Comparison of ENCODE assay signal across 13 cellular contexts in the genomic region with DNA sequence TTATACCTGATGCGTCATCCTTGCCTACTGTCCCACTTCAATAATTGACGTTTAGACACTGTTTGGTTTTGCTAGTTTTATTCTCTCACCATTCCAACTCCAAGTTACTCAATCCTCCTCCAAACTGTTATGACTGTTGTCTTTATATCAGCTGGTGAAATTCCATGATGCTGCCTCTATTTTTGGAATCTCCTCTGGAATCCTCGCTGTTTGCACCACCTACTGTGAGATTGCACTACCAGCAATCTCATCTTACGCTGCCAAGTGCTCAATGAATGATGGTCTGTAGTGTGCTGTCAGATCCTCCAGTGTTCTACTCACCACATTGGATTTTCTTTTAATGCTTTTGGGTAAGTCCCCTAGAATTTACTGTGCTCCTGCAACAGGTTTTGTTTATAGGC. TPM values are rescaled to one million over a fixed set of nuclear protein-coding genes. Genes with fewer than 3 reads are reported as not detected.
DNase-seq lines count a peak whose midpoint lies in the region; ATAC-seq, FAIRE-seq and TF ChIP-seq lines count a peak whose summit lies in the region.
"Had no signal": no experiment of that assay in that cellular context is flagged by ENCODE, and none has a peak within 500 bp of the region (broad histone marks: within the 10 kb centered on the region; RNA-seq: fewer than 3 reads in every experiment).

No MANE protein-coding gene starts in this region.

- CTCF ChIA-PET in HepG2 (lab: Yijun Ruan, JAX; ENCODE audit: low intra/inter-chr PET ratio, low total read pairs), result no interaction called here

- H3K36me3 ChIP-seq in right atrium auricular region (no peaks in the 10 kb centered on the region), mesenchymal stem cell (ENCODE audit: control insufficient read depth in 1 of 2, insufficient read depth in 2 of 2, low read depth in 1 of 2, low read length in 2 of 2) (no peaks in the 10 kb centered on the region), HepG2 (replicated peaks in 1 of 2; ENCODE audit: control insufficient read depth in 1 of 2, insufficient read depth in 2 of 2, low read length in 2 of 2) (no peaks in the 10 kb centered on the region)
- H3K36me3 ChIP-seq: BLaER1 treated with 17β-estradiol and CSF1 and Interleukin-3, amounts not matched to agents 10 nM and 100 nM had no signal

- no peak for TF ChIP-seq POLR2A in erythroblast (IDR thresholded peaks at IDR 0.05; ENCODE audit: low read length)
- TF ChIP-seq POLR2A in HepG2 (IDR thresholded peaks at IDR 0.05; ENCODE audit: insufficient read depth in 1 of 2, low read depth in 2 of 2, low read length in 2 of 2), result no peak

- POLR2A ChIA-PET in HepG2 (lab: Yijun Ruan, JAX), result no interaction called here

- no peak overlapping the region for H2BK12ac ChIP-seq in mesenchymal stem cell (ENCODE audit: low read length in 2 of 2)

- H3K27me3 ChIP-seq in right atrium auricular region, result no peaks in the 10 kb centered on the region
- no peaks in the 10 kb centered on the region for H3K27me3 ChIP-seq in mesenchymal stem cell (ENCODE audit: control insufficient read depth in 1 of 2, insufficient read depth in 1 of 2, low read length in 2 of 2)
- no peaks in the 10 kb centered on the region for H3K27me3 ChIP-seq in HepG2 (ENCODE audit: control insufficient read depth in 1 of 2, insufficient read depth in 2 of 2, low read length in 2 of 2)
- H3K27me3 ChIP-seq: BLaER1 treated with 17β-estradiol and CSF1 and Interleukin-3, amounts not matched to agents 10 nM and 100 nM had no signal

- H2BK120ac ChIP-seq in mesenchymal stem cell (ENCODE audit: low read depth, low read length), result no peak overlapping the region

- no peak overlapping the region for H2AK5ac ChIP-seq in mesenchymal stem cell (ENCODE audit: low read length, severe bottlenecking)

- H3K27ac ChIP-seq in right atrium auricular region, result peak overlapping the region in 1 of 2 donors; percentile 25
- H3K27ac ChIP-seq in mesenchymal stem cell (ENCODE audit: low read length, poor library complexity, severe bottlenecking), result peak overlapping the region; percentile 38
- no peak overlapping the region for H3K27ac ChIP-seq in HepG2 (ENCODE audit: extremely low read length, insufficient read depth, low read length)
- H3K27ac ChIP-seq: BLaER1 treated with 17β-estradiol and CSF1 and Interleukin-3, amounts not matched to agents 10 nM and 100 nM had no signal

- no peak overlapping the region for H3K4me3 ChIP-seq in right atrium auricular region
- H3K4me3 ChIP-seq in choroid plexus epithelial cell (ENCODE audit: low read depth, low read length), result no peak overlapping the region
- peak overlapping the region in 1 of 2 experiments; percentile 38 for H3K4me3 ChIP-seq in mesenchymal stem cell (ENCODE audit: insufficient read depth in 1 of 2, low read depth in 1 of 2, low read length in 2 of 2)
- H3K4me3 ChIP-seq in HepG2 (replicated peaks in 1 of 3; ENCODE audit: insufficient read depth in 1 of 3, low read depth in 2 of 3, low read length in 3 of 3), result no peak overlapping the region
- H3K4me3 ChIP-seq: BLaER1 treated with 17β-estradiol and CSF1 and Interleukin-3, amounts not matched to agents 10 nM and 100 nM had no signal

- H2AFZ ChIP-seq in mesenchymal stem cell (ENCODE audit: low read depth, low read length), result peak overlapping the region; percentile 27
- no peak overlapping the region for H2AFZ ChIP-seq in HepG2 (ENCODE audit: low read length)

- no peak overlapping the region for H4K91ac ChIP-seq in mesenchymal stem cell (ENCODE audit: low read length)

- TF ChIP-seq RAD21 in HepG2 (CRISPR knock-in tag; IDR thresholded peaks at IDR 0.05), result no peak

- 40% methylated on average over 4 of the region's 4 CpGs for WGBS in mesenchymal stem cell
- 30% methylated on average over 4 of the region's 4 CpGs for WGBS in HepG2 (ENCODE audit: low lambda C conversion rate)

- H3K9me3 ChIP-seq in right atrium auricular region (no peaks in the 10 kb centered on the region), mesenchymal stem cell (ENCODE audit: control insufficient read depth, low read length) (no peaks in the 10 kb centered on the region), HepG2 (ENCODE audit: low read length) (no peaks in the 10 kb centered on the region)

- H2BK15ac ChIP-seq in mesenchymal stem cell (ENCODE audit: low read depth, poor library complexity, severe bottlenecking), result no peak overlapping the region

- no peaks in the 10 kb centered on the region for H3K79me2 ChIP-seq in HepG2 (ENCODE audit: insufficient read depth, low read length)

- in situ Hi-C loops in HepG2 (cut with HindIII; ENCODE audit: extremely low pct_ligation_motif_present, low pct_unique_long_range_greater_than_20kb), result no loop called here

- TF ChIP-seq EP300 in HepG2 (IDR thresholded peaks at IDR 0.05; ENCODE audit: low read depth in 2 of 2, low read length in 2 of 2), result no peak
- no peak for TF ChIP-seq EP300 in HepG2 (CRISPR knock-in tag; IDR thresholded peaks at IDR 0.05; ENCODE audit: borderline replicate concordance)

- no peak overlapping the region for H3K4me2 ChIP-seq in mesenchymal stem cell (ENCODE audit: low read length, poor library complexity, severe bottlenecking)
- no peak overlapping the region for H3K4me2 ChIP-seq in HepG2 (ENCODE audit: low read depth, low read length)
- H3K4me2 ChIP-seq: BLaER1 treated with 17β-estradiol and CSF1 and Interleukin-3, amounts not matched to agents 10 nM and 100 nM had no signal

- DNase-seq in Right ventricle myocardium superior (no peak), right atrium auricular region (ENCODE audit: low spot score) (no peak), choroid plexus epithelial cell (ENCODE audit: low read depth) (peak; percentile 94), mesenchymal stem cell (peak; percentile 95), erythroblast (lab: John Stamatoyannopoulos, UW) (no peak), DMS114 treated with DMSO at 0.1 percent for 48 hours (lab: John Stamatoyannopoulos, UW; ENCODE audit: unreplicated experiment) (no peak), HepG2 (ENCODE audit: low spot score) (no peak)
- DNase-seq: NCI-H345 had no signal

- no peak for TF ChIP-seq CTCF in right atrium auricular region (IDR thresholded peaks at IDR 0.05)
- peak; percentile 25 for TF ChIP-seq CTCF in choroid plexus epithelial cell (conservative IDR thresholded peaks at IDR 0.05; ENCODE audit: low read depth, low read length)
- TF ChIP-seq CTCF in HepG2 (CRISPR knock-in tag; IDR thresholded peaks at IDR 0.05), result no peak

- H3K14ac ChIP-seq in mesenchymal stem cell (ENCODE audit: low read length in 2 of 2), result no peak overlapping the region

- H3K4me1 ChIP-seq in right atrium auricular region (no peaks in the 10 kb centered on the region), mesenchymal stem cell (ENCODE audit: control insufficient read depth, insufficient read depth, low read depth, low read length) (no peaks in the 10 kb centered on the region), HepG2 (ENCODE audit: insufficient read depth, low read length) (no peaks in the 10 kb centered on the region)
- H3K4me1 ChIP-seq: BLaER1 treated with 17β-estradiol and CSF1 and Interleukin-3, amounts not matched to agents 10 nM and 100 nM had no signal

- H3K9ac ChIP-seq in mesenchymal stem cell (ENCODE audit: low read length) (peak overlapping the region; percentile 32), HepG2 (ENCODE audit: insufficient read depth, low read depth, low read length) (no peak overlapping the region)
- H3K9ac ChIP-seq: BLaER1 treated with 17β-estradiol and CSF1 and Interleukin-3, amounts not matched to agents 10 nM and 100 nM had no signal

- no TSS peak for BruUV-seq in HepG2 (replicated peaks; lab: Mats Ljungman, UMichigan)

- H2BK5ac ChIP-seq in mesenchymal stem cell (ENCODE audit: low read depth, low read length, poor library complexity, severe bottlenecking), result no peak overlapping the region

- peak overlapping the region in 1 of 2 experiments; percentile 62 for H3K18ac ChIP-seq in mesenchymal stem cell (ENCODE audit: low read depth in 1 of 2, low read length in 2 of 2)

- ATAC-seq in Right ventricle myocardium superior (ENCODE audit: poor library complexity) (peak; percentile 73), GM19324 (IDR thresholded peaks at IDR 0.05; ENCODE audit: low FRiP score, unreplicated experiment) (no peak), HepG2 (no peak)
- ATAC-seq: natural killer cell treated with Interleukin-12 subunit alpha and Interleukin-12 subunit beta and Interleukin-15 and Interleukin-18, amount 100 ng/mL, for 72 hours had no signal

- intact Hi-C loops in Right ventricle myocardium superior (cut with DNase I) (no loop called here), HepG2 (cut with micrococcal nuclease; ENCODE audit: unreplicated experiment) (no loop called here)

- FAIRE-seq in HepG2 (lab: Jason Lieb, UNC), result no peak
- FAIRE-seq: bronchial epithelial cell had no signal

- no peaks in the 10 kb centered on the region for H4K20me1 ChIP-seq in HepG2 (ENCODE audit: insufficient read depth, low read length)
- H4K20me1 ChIP-seq: BLaER1 treated with 17β-estradiol and CSF1 and Interleukin-3, amounts not matched to agents 10 nM and 100 nM had no signal

- peak overlapping the region in 1 of 2 experiments; percentile 61 for H3K4ac ChIP-seq in mesenchymal stem cell (ENCODE audit: low read depth in 1 of 2, low read length in 2 of 2)

- no peak overlapping the region for H3K23ac ChIP-seq in mesenchymal stem cell (ENCODE audit: low read length in 2 of 2)

- H3K79me1 ChIP-seq in mesenchymal stem cell (replicated peaks; ENCODE audit: low read length, poor library complexity, severe bottlenecking), result no peaks in the 10 kb centered on the region

- no peak overlapping the region for H4K8ac ChIP-seq in mesenchymal stem cell (ENCODE audit: low read length)

RNA-seq across cellular contexts. Expression of a gene that starts 13.2 kb away (rescaled TPM):
- 5.0 TPM for total RNA-seq in Right ventricle myocardium superior
- 1 to 10 TPM; 5.3 to 5.6 TPM for total RNA-seq in right atrium auricular region
- polyA plus RNA-seq in mesenchymal stem cell (2013, experiment 1 of 2), result 160 TPM
- 161 TPM for polyA plus RNA-seq in mesenchymal stem cell (2013, experiment 2 of 2)
- total RNA-seq in HepG2 (2016; rRNA removed; fragmentation: Illumina TruSeq; extraction: Trizol), result not detected in 2 replicates
- not detected in 2 replicates for total RNA-seq in HepG2 (2016; cell fraction: cytosol; rRNA removed; fragmentation: Illumina TruSeq; extraction: Trizol; ENCODE audit: low read depth)
- total RNA-seq in HepG2 (2016; cell fraction: insoluble cytoplasmic fraction; rRNA removed; fragmentation: Illumina TruSeq; extraction: Trizol), result not detected in 2 replicates
- not detected in 2 replicates for total RNA-seq in HepG2 (2016; cell fraction: membrane; rRNA removed; fragmentation: Illumina TruSeq; extraction: Trizol)
- total RNA-seq in HepG2 (2016; cell fraction: nucleus; rRNA removed; fragmentation: Illumina TruSeq; extraction: Trizol), result not detected in 2 replicates
- polyA plus RNA-seq in HepG2 (2011; rRNA removed), result not detected in 2 replicates
- not detected in 2 replicates for polyA plus RNA-seq in HepG2 (2011; cell fraction: cytosol; rRNA removed)
- polyA plus RNA-seq in HepG2 (2011; cell fraction: nucleus; rRNA removed), result not detected in 2 replicates
- polyA plus RNA-seq in HepG2 (2012), result not detected in 2 replicates
- not detected in 2 replicates for polyA plus RNA-seq in HepG2 (2016; cell fraction: cytosol; fragmentation: Illumina TruSeq; extraction: Trizol; ENCODE audit: low read depth)
- polyA plus RNA-seq in HepG2 (2016; cell fraction: insoluble cytoplasmic fraction; fragmentation: Illumina TruSeq; extraction: Trizol; ENCODE audit: low read depth), result not detected in 2 replicates
- polyA plus RNA-seq in HepG2 (2016; cell fraction: membrane; fragmentation: Illumina TruSeq; extraction: Trizol; ENCODE audit: low read depth), result not detected in 2 replicates
- polyA plus RNA-seq in HepG2 (2016; cell fraction: nucleus; fragmentation: Illumina TruSeq; extraction: Trizol; ENCODE audit: insufficient read depth, low read depth), result not detected in 2 replicates
- polyA minus RNA-seq in HepG2 (2011; rRNA and poly(A)+ RNA removed; ENCODE audit: low replicate concordance), result not detected in 2 replicates
- polyA minus RNA-seq in HepG2 (2011; cell fraction: cytosol; rRNA and poly(A)+ RNA removed), result not detected in 2 replicates
- polyA minus RNA-seq in HepG2 (2011; cell fraction: nucleus; rRNA and poly(A)+ RNA removed), result not detected in 2 replicates
- total RNA-seq: natural killer cell treated with Interleukin-12 subunit alpha and Interleukin-12 subunit beta and Interleukin-15 and Interleukin-18, amount 100 ng/mL, for 72 hours had no signal
- polyA plus RNA-seq: IgD-negative memory B cell had no signal

Comparison
In these comparisons a context has a peak if more than half of its experiments do, and no peak if none do; other contexts are left out.
1. DNase-seq: peak in choroid plexus epithelial cell (single experiment) and mesenchymal stem cell (single experiment); none in Right ventricle myocardium superior (single experiment), right atrium auricular region (single experiment), erythroblast (0 of 2), DMS114 treated with DMSO at 0.1 percent for 48 hours (single experiment) and HepG2 (single experiment).